ENCODE assay signal across 11 cellular contexts in genomic region chrX:106168107-106168506, GRCh38. TPM values are rescaled to one million over a fixed set of nuclear protein-coding genes. Genes with fewer than 3 reads are reported as not detected.
DNase-seq lines count a peak whose midpoint lies in the region; ATAC-seq and TF ChIP-seq lines count a peak whose summit lies in the region.
"Had no signal": no experiment of that assay in that cellular context is flagged by ENCODE, and none has a peak within 500 bp of the region (broad histone marks: within the 10 kb centered on the region; RNA-seq: fewer than 3 reads in every experiment).

PWWP3B (plus strand) TSS chrX:106168305; CDS start chrX:106205433, 37,128 bp downstream.

- no peak for ATAC-seq in HG03469 (IDR thresholded peaks at IDR 0.05; ENCODE audit: unreplicated experiment)
- ATAC-seq in GM19397 (IDR thresholded peaks at IDR 0.05; ENCODE audit: unreplicated experiment) = no peak
- ATAC-seq: activated CD4-positive, alpha-beta T cell treated with anti-CD3 and anti-CD28 coated beads for 36 hours had no signal

- in situ Hi-C loops in ACHN (cut with HindIII; ENCODE audit: low pct_ligation_motif_present, low pct_unique_long_range_greater_than_20kb, low sequenced_read_pairs) = no loop called here

- DNase-seq in ACHN = peak; percentile 0
- peak; percentile 48 for DNase-seq in NCI-H524 treated with DMSO at 0.1 percent for 48 hours (lab: John Stamatoyannopoulos, UW)
- peak; percentile 69 for DNase-seq in fibroblast of pulmonary artery (ENCODE audit: low read depth)
- DNase-seq in mucosa of gallbladder (ENCODE audit: low spot score) = peak; percentile 58
- DNase-seq in SKM-1 treated with dmso at 0.1 percent for 144 hours (lab: John Stamatoyannopoulos, UW; ENCODE audit: unreplicated experiment) = no peak
- no peak for DNase-seq in stimulated activated CD4-positive, alpha-beta T cell treated with anti-CD3 and anti-CD28 coated beads, Interleukin-4, amount 100 ng/mL, for 1 hour
- DNase-seq: activated CD4-positive, alpha-beta T cell treated with anti-CD3 and anti-CD28 coated beads for 36 hours; NCI-H187 treated with DMSO at 0.1 percent for 48 hours had no signal

- peak within 1 kb of the TSS; percentile 53 for H3K4me3 ChIP-seq in fibroblast of pulmonary artery (replicated peaks; ENCODE audit: low read depth, low read length)
- H3K4me3 ChIP-seq: BLaER1 treated with 17β-estradiol and CSF1 and Interleukin-3, amounts not matched to agents 10 nM and 100 nM had no signal

- no peak for TF ChIP-seq CTCF in fibroblast of pulmonary artery (IDR thresholded peaks at IDR 0.05; ENCODE audit: low read length, missing control alignments)

RNA-seq across cellular contexts. Expression of gene PWWP3B, which starts in this region (rescaled TPM):
- 5.6 TPM for total RNA-seq in mucosa of gallbladder
- total RNA-seq: activated CD4-positive, alpha-beta T cell treated with anti-CD3 and anti-CD28 coated beads for 36 hours had no signal

Comparison
In these comparisons a context has a peak if more than half of its experiments do, and no peak if none do; other contexts are left out.
1. DNase-seq: peak in ACHN (single experiment), NCI-H524 treated with DMSO at 0.1 percent for 48 hours (single experiment), fibroblast of pulmonary artery (single experiment) and mucosa of gallbladder (single experiment); none in SKM-1 treated with dmso at 0.1 percent for 144 hours (single experiment) and stimulated activated CD4-positive, alpha-beta T cell treated with anti-CD3 and anti-CD28 coated beads, Interleukin-4, amount 100 ng/mL, for 1 hour (single experiment).